Comparison of ENCODE assay signal across 18 cellular contexts in genomic region chr7:69817835-69818646, GRCh38.
"Had no signal": no experiment of that assay in that cellular context is flagged by ENCODE, and none has a peak within 500 bp of the region (broad histone marks: within the 10 kb centered on the region; RNA-seq: fewer than 3 reads in every experiment).

No MANE protein-coding gene starts in this region.

- H3K36me3 Mint-ChIP-seq: activated CD4-positive, alpha-beta memory T cell treated with anti-CD3 and anti-CD28 coated beads for 36 hours; activated naive CD8-positive, alpha-beta T cell treated with anti-CD3 and anti-CD28 coated beads, Interleukin-2, amount 10 ng/mL, durations not matched to agents 7 days and 5 days; mesothelial cell of epicardium; natural killer cell had no signal

- H3K36me3 ChIP-seq: left ventricle myocardium inferior, neutrophil had no signal

- H3K9me3 Mint-ChIP-seq: activated B cell treated with CpG ODN at 0.5 μM for 24 hours; activated CD4-positive, alpha-beta memory T cell treated with anti-CD3 and anti-CD28 coated beads for 36 hours; mesothelial cell of epicardium; natural killer cell; T-helper 1 cell treated with Interleukin-12 subunit alpha and Interleukin-12 subunit beta and Interleukin-4 antibody, amounts not matched to agents 30 μg/mL and 1 μg/mL, for 36 hours had no signal

- H3K9ac ChIP-seq: parathyroid adenoma had no signal

- H3K4me1 Mint-ChIP-seq: activated naive CD8-positive, alpha-beta T cell treated with anti-CD3 and anti-CD28 coated beads, Interleukin-2, amount 10 ng/mL, durations not matched to agents 7 days and 5 days; natural killer cell had no signal

- H3K27me3 ChIP-seq: neutrophil had no signal

- H3K27me3 Mint-ChIP-seq: activated B cell treated with CpG ODN at 0.5 μM for 24 hours; activated CD4-positive, alpha-beta memory T cell treated with anti-CD3 and anti-CD28 coated beads for 36 hours; activated naive CD8-positive, alpha-beta T cell treated with anti-CD3 and anti-CD28 coated beads, Interleukin-2, amount 10 ng/mL, durations not matched to agents 7 days and 5 days had no signal

- H3K27ac ChIP-seq: left ventricle myocardium inferior, neutrophil, parathyroid adenoma had no signal

- DNase-seq: activated B cell treated with CpG ODN at 0.5 μM for 24 hours; activated CD4-positive, alpha-beta memory T cell treated with anti-CD3 and anti-CD28 coated beads for 36 hours; activated CD4-positive, alpha-beta T cell treated with anti-CD3 and anti-CD28 coated beads for 48 hours; activated naive CD4-positive, alpha-beta T cell treated with Interleukin-2 at 50 U/mL for 16 hours; activated naive CD8-positive, alpha-beta T cell treated with anti-CD3 and anti-CD28 coated beads, Interleukin-2, amount 10 ng/mL, durations not matched to agents 7 days and 5 days; activated T-cell treated with anti-CD3 and anti-CD28 coated beads, Interleukin-2, amount 50 U/mL, for 48 hours; cortex of kidney; kidney; left ventricle myocardium inferior; natural killer cell; stimulated activated CD4-positive, alpha-beta T cell treated with anti-CD3 and anti-CD28 coated beads, Interleukin-2, amount 100 ng/mL, for 48 hours; stimulated activated CD8-positive, alpha-beta memory T cell treated with anti-CD3 and anti-CD28 coated beads, Interleukin-4, amount 100 ng/mL, for 48 hours; stimulated activated naive CD4-positive, alpha-beta T cell; T1000 had no signal

- H3K4me3 ChIP-seq: left ventricle myocardium inferior had no signal

- H3K9me3 ChIP-seq: left ventricle myocardium inferior, neutrophil had no signal

- H3K4me3 Mint-ChIP-seq: activated B cell treated with CpG ODN at 0.5 μM for 24 hours; activated CD4-positive, alpha-beta memory T cell treated with anti-CD3 and anti-CD28 coated beads for 36 hours; activated naive CD8-positive, alpha-beta T cell treated with anti-CD3 and anti-CD28 coated beads, Interleukin-2, amount 10 ng/mL, durations not matched to agents 7 days and 5 days; mesothelial cell of epicardium; natural killer cell; T-helper 1 cell treated with Interleukin-12 subunit alpha and Interleukin-12 subunit beta and Interleukin-4 antibody, amounts not matched to agents 30 μg/mL and 1 μg/mL, for 36 hours had no signal

- H3K27ac Mint-ChIP-seq: activated B cell treated with CpG ODN at 0.5 μM for 24 hours; activated CD4-positive, alpha-beta memory T cell treated with anti-CD3 and anti-CD28 coated beads for 36 hours; activated naive CD8-positive, alpha-beta T cell treated with anti-CD3 and anti-CD28 coated beads, Interleukin-2, amount 10 ng/mL, durations not matched to agents 7 days and 5 days; natural killer cell; T-helper 1 cell treated with Interleukin-12 subunit alpha and Interleukin-12 subunit beta and Interleukin-4 antibody, amounts not matched to agents 30 μg/mL and 1 μg/mL, for 36 hours had no signal

- ATAC-seq: natural killer cell had no signal
